ENCODE assay signal across 27 cellular contexts in genomic region chr17:74407384-74407783, GRCh38. TPM values are rescaled to one million over a fixed set of nuclear protein-coding genes. Genes with fewer than 3 reads are reported as not detected.
"Had no signal": no experiment of that assay in that cellular context is flagged by ENCODE, and none has a peak within 500 bp of the region (broad histone marks: within the 10 kb centered on the region; RNA-seq: fewer than 3 reads in every experiment).

No MANE protein-coding gene starts in this region.

- H3K4me1 ChIP-seq: esophagus muscularis mucosa, left ventricle myocardium inferior, sigmoid colon, suprapubic skin, tibial nerve had no signal

- ATAC-seq: stimulated activated naive B cell treated with anti-CD40 and anti-IgM and Interleukin-4, amounts not matched to agents 10 μg/mL and 1 μg/mL and 100 μg/mL, for 72 hours had no signal

- H3K27me3 ChIP-seq: tibial nerve had no signal

- H3K27ac ChIP-seq: esophagus muscularis mucosa, left ventricle myocardium inferior, sigmoid colon, suprapubic skin, tibial nerve, VCaP had no signal

- H3K4me3 ChIP-seq: esophagus muscularis mucosa, left ventricle myocardium inferior, lung, sigmoid colon, smooth muscle cell, suprapubic skin, tibial nerve had no signal

- H3K36me3 ChIP-seq: esophagus muscularis mucosa, left ventricle myocardium inferior, sigmoid colon, suprapubic skin, tibial nerve had no signal

- H3K9me3 ChIP-seq: esophagus muscularis mucosa, sigmoid colon, suprapubic skin, tibial nerve had no signal

- DNase-seq: activated CD4-positive, alpha-beta T cell treated with anti-CD3 and anti-CD28 coated beads for 4 hours; activated CD4-positive, alpha-beta T cell treated with anti-CD3 and anti-CD28 coated beads, Interleukin-2, amount 50 U/mL, for 4 hours; activated effector memory CD4-positive, alpha-beta T cell treated with Interleukin-2 at 50 U/mL for 16 hours; activated naive CD4-positive, alpha-beta T cell treated with Interleukin-2 at 50 U/mL for 16 hours; activated T-cell treated with anti-CD3 and anti-CD28 coated beads for 4 hours; anterior cingulate cortex; dermis blood vessel endothelial cell; effector CD4-positive, alpha-beta T cell; foreskin melanocyte; left ventricle myocardium inferior; mesendoderm; retina; sigmoid colon; stimulated activated CD4-positive, alpha-beta T cell treated with anti-CD3 and anti-CD28 coated beads, Interleukin-1b, Interleukin-23, amount 100 ng/mL, for 48 hours; stimulated activated naive B cell treated with anti-CD40 and anti-IgM and Interleukin-4, amounts not matched to agents 10 μg/mL and 1 μg/mL and 100 μg/mL, for 72 hours had no signal

- H3K4me2 ChIP-seq: smooth muscle cell had no signal

RNA-seq across cellular contexts. Expression of gene GPRC5C, which starts 24.5 kb away (rescaled TPM):
- total RNA-seq: myocyte had no signal

RNA-seq across cellular contexts. Expression of gene GPR142, which starts 40.1 kb away (rescaled TPM):
- total RNA-seq: glomerular endothelial cell; left ventricle myocardium inferior; lung; mononuclear cell; myocyte; natural killer cell treated with Interleukin-12 subunit alpha and Interleukin-12 subunit beta and Interleukin-15 and Interleukin-18, amount 100 ng/mL, for 72 hours; osteocyte; smooth muscle cell; suprapubic skin; urinary bladder had no signal
- polyA plus RNA-seq: smooth muscle cell had no signal

RNA-seq across cellular contexts. Expression of gene BTBD17, which starts 45.7 kb away (rescaled TPM):
- total RNA-seq: glomerular endothelial cell; left ventricle myocardium inferior; mononuclear cell; myocyte; natural killer cell treated with Interleukin-12 subunit alpha and Interleukin-12 subunit beta and Interleukin-15 and Interleukin-18, amount 100 ng/mL, for 72 hours; osteocyte; sigmoid colon; smooth muscle cell; suprapubic skin; tibial nerve; urinary bladder had no signal
- polyA plus RNA-seq: lung, smooth muscle cell, urinary bladder had no signal

RNA-seq across cellular contexts. Expression of gene CD300A, which starts 59.0 kb away (rescaled TPM):
- total RNA-seq: dermis blood vessel endothelial cell, glomerular endothelial cell, myocyte, osteocyte, smooth muscle cell had no signal
- polyA plus RNA-seq: smooth muscle cell had no signal
